In genomic region chr4:32748061-32748460, GRCh38 we compare ENCODE assay signal across 1 cellular context.
TF ChIP-seq lines count a peak whose summit lies in the region.

No MANE protein-coding gene starts in this region.

TF ChIP-seq in H1, 55 proteins besides CTCF, POLR2A, EP300 and RAD21:
- TF ChIP-seq KDM5A (IDR thresholded peaks at IDR 0.05; ENCODE audit: low read length) = no peak
- no peak for TF ChIP-seq SUZ12 (IDR thresholded peaks at IDR 0.05; ENCODE audit: low read length)
- TF ChIP-seq POLR2AphosphoS5 (IDR thresholded peaks at IDR 0.05; ENCODE audit: low read depth, low read length) = no peak
- TF ChIP-seq SIN3A (conservative IDR thresholded peaks at IDR 0.05 in 1 of 2, IDR thresholded peaks at IDR 0.05 in 1 of 2; ENCODE audit: low read depth in 1 of 2, low read length in 2 of 2) = no peak
- TF ChIP-seq USF2 (IDR thresholded peaks at IDR 0.05; ENCODE audit: low read length) = no peak
- no peak for TF ChIP-seq TAF7 (optimal IDR thresholded peaks at IDR 0.05; ENCODE audit: borderline replicate concordance, low read depth, low read length)
- TF ChIP-seq YY1 (IDR thresholded peaks at IDR 0.05; ENCODE audit: low read depth, low read length) = no peak
- no peak for TF ChIP-seq JUN (IDR thresholded peaks at IDR 0.05; ENCODE audit: low read depth, low read length)
- no peak for TF ChIP-seq MAX (IDR thresholded peaks at IDR 0.05)
- TF ChIP-seq HDAC2 (IDR thresholded peaks at IDR 0.05; ENCODE audit: borderline replicate concordance in 1 of 2, low read depth in 2 of 2, low read length in 2 of 2) = no peak
- TF ChIP-seq SIX5 (IDR thresholded peaks at IDR 0.05; ENCODE audit: low read depth, low read length) = no peak
- no peak for TF ChIP-seq SP4 (IDR thresholded peaks at IDR 0.05; ENCODE audit: low read length)
- no peak for TF ChIP-seq GTF2F1 (IDR thresholded peaks at IDR 0.05; ENCODE audit: borderline replicate concordance, low read depth, low read length)
- TF ChIP-seq CBX8 (IDR thresholded peaks at IDR 0.05; ENCODE audit: borderline replicate concordance, low read depth, low read length) = no peak
- TF ChIP-seq GABPA (IDR thresholded peaks at IDR 0.05; ENCODE audit: borderline replicate concordance, insufficient read depth, low read length) = no peak
- TF ChIP-seq CBX5 (IDR thresholded peaks at IDR 0.05; ENCODE audit: low read depth, low read length) = no peak
- no peak for TF ChIP-seq CEBPB (IDR thresholded peaks at IDR 0.05; ENCODE audit: low read depth, low read length)
- no peak for TF ChIP-seq SIRT6 (IDR thresholded peaks at IDR 0.05; ENCODE audit: low read length)
- TF ChIP-seq FOSL1 (IDR thresholded peaks at IDR 0.05; ENCODE audit: insufficient read depth, low read depth, low read length) = no peak
- TF ChIP-seq CREB1 (IDR thresholded peaks at IDR 0.05) = no peak
